19 cellular contexts compared by ENCODE assay signal in the genomic region with DNA sequence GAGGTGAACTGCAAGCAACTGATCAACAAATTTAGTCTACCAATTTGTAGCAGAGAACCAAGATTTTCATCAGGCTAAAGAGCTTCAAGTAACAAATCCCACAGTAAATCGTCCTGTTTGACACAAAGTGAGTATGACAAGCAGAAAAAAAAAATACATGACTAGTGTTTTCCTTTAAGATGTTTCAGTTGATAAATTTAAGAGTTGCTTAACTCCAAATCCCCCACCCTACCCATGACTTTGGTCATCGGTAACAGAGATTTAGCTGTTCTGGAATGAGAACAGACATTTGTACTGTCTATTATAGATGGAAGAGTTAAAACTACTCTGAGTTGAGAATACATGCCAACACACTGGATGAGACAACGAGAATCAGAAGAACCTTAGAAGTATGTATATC.
DNase-seq lines count a peak whose midpoint lies in the region; ATAC-seq, FAIRE-seq and TF ChIP-seq lines count a peak whose summit lies in the region.
"Had no signal": no experiment of that assay in that cellular context is flagged by ENCODE, and none has a peak within 500 bp of the region (broad histone marks: within the 10 kb centered on the region; RNA-seq: fewer than 3 reads in every experiment).

No MANE protein-coding gene starts in this region.

- no peak for TF ChIP-seq RAD21 in SK-N-SH (IDR thresholded peaks at IDR 0.05; ENCODE audit: low read length)
- no peak for TF ChIP-seq RAD21 in K562 (CRISPR knock-in tag; conservative IDR thresholded peaks at IDR 0.05 in 1 of 2, IDR thresholded peaks at IDR 0.05 in 1 of 2)

- TF ChIP-seq POLR2A in breast epithelium (IDR thresholded peaks at IDR 0.05) (no peak), K562 (conservative IDR thresholded peaks at IDR 0.05) (no peak)

- no peak for FAIRE-seq in K562 (lab: Jason Lieb, UNC)
- FAIRE-seq: G401.6, HTR-8/SVneo had no signal

- no peaks in the 10 kb centered on the region for H4K20me1 ChIP-seq in mammary epithelial cell (ENCODE audit: insufficient read depth, low read length)
- no peaks in the 10 kb centered on the region for H4K20me1 ChIP-seq in SK-N-SH (ENCODE audit: insufficient read depth)
- no peaks in the 10 kb centered on the region for H4K20me1 ChIP-seq in K562 (replicated peaks; ENCODE audit: control insufficient read depth, insufficient read depth, low read length)
- H4K20me1 ChIP-seq in Karpas-422 (ENCODE audit: insufficient read depth, low read depth, low read length): no peaks in the 10 kb centered on the region

- peaks cover 12% of the 10 kb centered on the region for H3F3A ChIP-seq in SK-N-SH (replicated peaks; ENCODE audit: insufficient read depth)

- no peaks in the 10 kb centered on the region for H3K9me2 ChIP-seq in SK-N-SH
- H3K9me2 ChIP-seq in Karpas-422 (replicated peaks; ENCODE audit: insufficient read depth, low read length): no peaks in the 10 kb centered on the region

- H3K9me3 ChIP-seq in breast epithelium: no peaks in the 10 kb centered on the region
- H3K9me3 ChIP-seq in mammary epithelial cell (replicated peaks; ENCODE audit: insufficient read depth, low read length): no peaks in the 10 kb centered on the region
- no peaks in the 10 kb centered on the region for H3K9me3 ChIP-seq in SK-N-SH
- H3K9me3 ChIP-seq in K562 (replicated peaks; ENCODE audit: control insufficient read depth, insufficient read depth, low read depth, low read length): no peaks in the 10 kb centered on the region
- no peaks in the 10 kb centered on the region for H3K9me3 ChIP-seq in subcutaneous abdominal adipose tissue (ENCODE audit: control insufficient read depth in 5 of 5, low read length in 5 of 5)
- H3K9me3 ChIP-seq in Karpas-422 (ENCODE audit: low read length): no peaks in the 10 kb centered on the region
- H3K9me3 ChIP-seq in aorta (ENCODE audit: control insufficient read depth, low read length): no peaks in the 10 kb centered on the region
- H3K9me3 ChIP-seq: HAP-1 had no signal

- dilution Hi-C loops in mammary epithelial cell (cut with HindIII; ENCODE audit: low sequenced_read_pairs): no loop called here

- H3K9ac ChIP-seq in mammary epithelial cell (ENCODE audit: insufficient read depth, low read length) (no peak overlapping the region), SK-N-SH (no peak overlapping the region), K562 (ENCODE audit: insufficient read depth in 1 of 2, low read depth in 2 of 2, low read length in 2 of 2) (no peak overlapping the region), subcutaneous abdominal adipose tissue (ENCODE audit: low read length in 5 of 5) (no peak overlapping the region), Karpas-422 (ENCODE audit: low read length) (no peak overlapping the region)
- H3K9ac ChIP-seq: GM23248 had no signal

- CTCF ChIA-PET in mammary epithelial cell (lab: Charles Lee; ENCODE audit: low non-redundant PET): no interaction called here
- CTCF ChIA-PET in SK-N-SH (lab: Yijun Ruan, JAX): interaction anchor here (1.4 to 3.4 kb wide), 2 partner anchors 254 kb away, joined by 3 to 12 read pairs; a partner anchor contains a TSS
- CTCF ChIA-PET in K562 (lab: Yijun Ruan, JAX; ENCODE audit: low intra/inter-chr PET ratio): interaction anchor here (0.6 kb wide), 1 partner anchor 305 kb away, joined by 4 read pairs; no protein-coding TSS in a partner anchor

- intact Hi-C loops in breast epithelium (cut with DNase I; ENCODE audit: low total_unique reads): no loop called here
- intact Hi-C loops in mammary epithelial cell (cut with micrococcal nuclease): no loop called here
- intact Hi-C loops in K562 (cut with micrococcal nuclease): loop anchor here (5.0 kb wide), 1 partner anchor 153 kb away; no protein-coding TSS in a partner anchor
- intact Hi-C loops in aorta (cut with DNase I): no loop called here

- no TSS peak for BruUV-seq in mammary epithelial cell (replicated peaks; lab: Mats Ljungman, UMichigan)
- BruUV-seq in K562 (replicated peaks; lab: Mats Ljungman, UMichigan): no TSS peak

- H3K4me2 ChIP-seq in mammary epithelial cell (ENCODE audit: insufficient read depth, low read depth, low read length) (no peak overlapping the region), SK-N-SH (peak overlapping the region; percentile 23; the same call in 1 of the 2 replicates), K562 (ENCODE audit: insufficient read depth, low read length) (no peak overlapping the region), Karpas-422 (ENCODE audit: low read depth, low read length, poor library complexity, severe bottlenecking) (no peak overlapping the region)

- H3K79me2 ChIP-seq in mammary epithelial cell (ENCODE audit: insufficient read depth, low read length) (no peaks in the 10 kb centered on the region), SK-N-SH (ENCODE audit: insufficient read depth) (peaks cover 81% of the 10 kb centered on the region), K562 (ENCODE audit: control insufficient read depth, insufficient read depth, low read length) (no peaks in the 10 kb centered on the region), Karpas-422 (ENCODE audit: low read length) (no peaks in the 10 kb centered on the region)

- peak; percentile 22 to 82; a peak in 3 of 4 replicates for TF ChIP-seq EP300 in SK-N-SH (IDR thresholded peaks at IDR 0.05; ENCODE audit: borderline replicate concordance in 1 of 2, low read depth in 1 of 2, low read length in 1 of 2)
- TF ChIP-seq EP300 in K562 (IDR thresholded peaks at IDR 0.05; ENCODE audit: low read length): no peak

- peak overlapping the region; percentile 40 to 95 for H3K27ac ChIP-seq in breast epithelium
- H3K27ac ChIP-seq in mammary epithelial cell (ENCODE audit: insufficient read depth, low read depth, low read length): no peak overlapping the region
- peak overlapping the region; percentile 80 to 85; a peak in 3 of 4 replicates for H3K27ac ChIP-seq in SK-N-SH (ENCODE audit: low read depth in 2 of 2, low read length in 1 of 2)
- H3K27ac ChIP-seq in K562 (ENCODE audit: extremely low read depth, low read depth, low read length): no peak overlapping the region
- H3K27ac ChIP-seq in subcutaneous abdominal adipose tissue (ENCODE audit: low read depth, low read length): peak overlapping the region; percentile 89
- no peak overlapping the region for H3K27ac ChIP-seq in Karpas-422 (ENCODE audit: low read length)
- H3K27ac ChIP-seq in aorta (ENCODE audit: low read depth in 1 of 2, low read length in 2 of 2): no peak overlapping the region
- H3K27ac ChIP-seq: C4-2B, GM23248 had no signal

- 86% methylated on average over 3 of the region's 3 CpGs for WGBS in mammary epithelial cell (ENCODE audit: low coverage, missing lambda C conversion rate)
- WGBS in SK-N-SH (ENCODE audit: low lambda C conversion rate): 16% methylated on average over 3 of the region's 3 CpGs
- 14% methylated on average over 3 of the region's 3 CpGs for WGBS in K562 (ENCODE audit: insufficient coverage, low coverage, missing lambda C conversion rate)
- WGBS in aorta, 2 donors: 48 to 53% methylated on average over 3 of the region's 3 CpGs

- H3K9me1 ChIP-seq in K562 (ENCODE audit: control insufficient read depth, insufficient read depth, low read length): no peaks in the 10 kb centered on the region

- DNase-seq in breast epithelium (ENCODE audit: low spot score in 2 of 2) (no peak), mammary epithelial cell (no peak), SK-N-SH (no peak), K562 (ENCODE audit: extremely low read depth in 1 of 4, low spot score in 3 of 4) (no peak), NCI-H2227 treated with DMSO at 0.1 percent for 48 hours (lab: John Stamatoyannopoulos, UW) (no peak), Karpas-422 (no peak), aorta (no peak)
- DNase-seq: ACHN, DMS79 treated with DMSO at 0.1 percent for 48 hours, GM23248, NCI-H1105, NCI-H1694, NCI-H2081 treated with DMSO at 0.1 percent for 48 hours had no signal

- H3K36me3 ChIP-seq in breast epithelium (no peaks in the 10 kb centered on the region), mammary epithelial cell (ENCODE audit: insufficient read depth, low read length) (no peaks in the 10 kb centered on the region), SK-N-SH (replicated peaks in 1 of 2; ENCODE audit: control insufficient read depth in 1 of 2, insufficient read depth in 2 of 2, low read length in 1 of 2) (peaks cover 8 to 10% of the 10 kb centered on the region in 2 experiments), K562 (ENCODE audit: control insufficient read depth, insufficient read depth, low read length) (peaks cover 4% of the 10 kb centered on the region; the same call in 2 of the 3 replicates), subcutaneous abdominal adipose tissue (ENCODE audit: control insufficient read depth in 5 of 5, insufficient read depth in 5 of 5, low read length in 5 of 5) (peaks cover 5 to 18% (median 10%) of the 10 kb centered on the region in 5 donors), Karpas-422 (ENCODE audit: insufficient read depth, low read length) (no peaks in the 10 kb centered on the region), aorta (ENCODE audit: control insufficient read depth in 1 of 2, insufficient read depth in 2 of 2, low read length in 1 of 2) (no peaks in the 10 kb centered on the region)
- H3K36me3 ChIP-seq: HAP-1 had no signal

- no peak for ATAC-seq in K562
- ATAC-seq in aorta (ENCODE audit: low FRiP score): no peak
- ATAC-seq: Panc1 had no signal

- TF ChIP-seq CTCF in breast epithelium (IDR thresholded peaks at IDR 0.05): no peak
- TF ChIP-seq CTCF in mammary epithelial cell (conservative IDR thresholded peaks at IDR 0.05 in 1 of 2, IDR thresholded peaks at IDR 0.05 in 1 of 2; ENCODE audit: extremely low read depth in 1 of 2, insufficient read depth in 1 of 2, low read depth in 1 of 2, low read length in 2 of 2): no peak
- no peak for TF ChIP-seq CTCF in SK-N-SH (IDR thresholded peaks at IDR 0.05)
- no peak for TF ChIP-seq CTCF in K562 (IDR thresholded peaks at IDR 0.05 in 2 of 3, conservative IDR thresholded peaks at IDR 0.05 in 1 of 3; ENCODE audit: insufficient read depth in 2 of 3, low read depth in 1 of 3, low read length in 3 of 3)

- H3K4me1 ChIP-seq in breast epithelium (no peaks in the 10 kb centered on the region), mammary epithelial cell (ENCODE audit: insufficient read depth, low read length) (peaks cover 4% of the 10 kb centered on the region), SK-N-SH (ENCODE audit: control insufficient read depth in 1 of 2, insufficient read depth in 2 of 2, low read depth in 1 of 2, low read length in 1 of 2) (peaks cover 11 to 24% of the 10 kb centered on the region in 2 experiments), K562 (replicated peaks in 1 of 2; ENCODE audit: control insufficient read depth in 2 of 2, insufficient read depth in 2 of 2, low read length in 2 of 2) (peaks cover 4 to 24% of the 10 kb centered on the region in 2 experiments), subcutaneous abdominal adipose tissue (ENCODE audit: control insufficient read depth in 5 of 5, insufficient read depth in 5 of 5, low read length in 5 of 5) (peaks cover 0 to 63% (median 46%) of the 10 kb centered on the region in 5 donors), Karpas-422 (ENCODE audit: low read length) (no peaks in the 10 kb centered on the region), aorta (ENCODE audit: control insufficient read depth in 1 of 2, insufficient read depth in 2 of 2, low read length in 2 of 2) (peaks cover 0 to 2% of the 10 kb centered on the region in 2 donors)

- H3K27me3 ChIP-seq in breast epithelium (no peaks in the 10 kb centered on the region), mammary epithelial cell (ENCODE audit: insufficient read depth, low read length) (no peaks in the 10 kb centered on the region), SK-N-SH (ENCODE audit: insufficient read depth) (no peaks in the 10 kb centered on the region), K562 (ENCODE audit: control insufficient read depth in 2 of 2, insufficient read depth in 2 of 2, low read length in 2 of 2) (no peaks in the 10 kb centered on the region), subcutaneous abdominal adipose tissue (ENCODE audit: control insufficient read depth in 5 of 5, insufficient read depth in 4 of 5, low read length in 5 of 5) (no peaks in the 10 kb centered on the region), Karpas-422 (ENCODE audit: low read length) (no peaks in the 10 kb centered on the region), aorta (ENCODE audit: control insufficient read depth in 1 of 2, insufficient read depth in 2 of 2, low read length in 1 of 2) (no peaks in the 10 kb centered on the region)

- no peak overlapping the region for H3K4me3 ChIP-seq in breast epithelium
- no peak overlapping the region for H3K4me3 ChIP-seq in mammary epithelial cell (replicated peaks in 1 of 3; ENCODE audit: insufficient read depth in 1 of 3, low read depth in 2 of 3, low read length in 3 of 3)
- no peak overlapping the region for H3K4me3 ChIP-seq in SK-N-SH (ENCODE audit: low read depth in 2 of 2, low read length in 1 of 2)
- no peak overlapping the region for H3K4me3 ChIP-seq in K562
- H3K4me3 ChIP-seq in subcutaneous abdominal adipose tissue (ENCODE audit: low read depth in 1 of 5, low read length in 5 of 5): no peak overlapping the region
- H3K4me3 ChIP-seq in Karpas-422 (ENCODE audit: low read length): no peak overlapping the region
- H3K4me3 ChIP-seq in aorta (ENCODE audit: low read length in 2 of 2): no peak overlapping the region
- H3K4me3 ChIP-seq: GM23248, HAP-1 had no signal

- in situ Hi-C loops in mammary epithelial cell (cut with MboI; ENCODE audit: low sequenced_read_pairs in 2 of 2) (no loop called here), K562 (cut with MboI) (no loop called here)

- POLR2A ChIA-PET in SK-N-SH (lab: Yijun Ruan, JAX): no interaction called here
- POLR2A ChIA-PET in K562 (lab: Yijun Ruan, JAX): interaction anchor here (0.6 to 1.2 kb wide), 3 partner anchors 10 to 17 kb away, joined by 3 to 5 read pairs (median 3); no protein-coding TSS in a partner anchor

- no peak overlapping the region for H2AFZ ChIP-seq in mammary epithelial cell (ENCODE audit: low read depth, low read length)
- no peak overlapping the region for H2AFZ ChIP-seq in SK-N-SH (ENCODE audit: low read depth)
- no peak overlapping the region for H2AFZ ChIP-seq in K562 (ENCODE audit: low read depth, low read length)
- no peak overlapping the region for H2AFZ ChIP-seq in Karpas-422 (ENCODE audit: low read length)
- H2AFZ ChIP-seq: GM23248 had no signal

Comparison
In these comparisons a context has a peak if more than half of its experiments do, and no peak if none do; other contexts are left out.
1. H3K27ac ChIP-seq: peak in breast epithelium (2 of 2), SK-N-SH (2 of 2) and subcutaneous abdominal adipose tissue (single experiment); none in mammary epithelial cell (single experiment), K562 (single experiment), Karpas-422 (single experiment) and aorta (0 of 2).